In genomic region chr1:87955038-87955437, GRCh38 we compare ENCODE assay signal across 30 cellular contexts.
"Had no signal": no experiment of that assay in that cellular context is flagged by ENCODE, and none has a peak within 500 bp of the region (broad histone marks: within the 10 kb centered on the region; RNA-seq: fewer than 3 reads in every experiment).

No MANE protein-coding gene starts in this region.

- H3K36me3 ChIP-seq: neutrophil, ovary, sigmoid colon, thyroid gland had no signal

- H3K9me3 Mint-ChIP-seq: activated T-cell treated with anti-CD3 and anti-CD28 coated beads, Interleukin-2, amount 50 U/mL, for 72 hours; dendritic cell treated with granulocyte-macrophage colony-stimulating factor and Interleukin-4, amounts not matched to agents 40 ng/mL and 50 ng/mL, for 4 days; endodermal cell; nephron progenitor cell; stimulated activated memory B cell treated with anti-CD40 and anti-IgM and Interleukin-4, amounts not matched to agents 10 μg/mL and 1 μg/mL and 100 μg/mL, for 72 hours; stimulated activated naive CD8-positive, alpha-beta T cell treated with anti-CD3 and anti-CD28 coated beads, Interleukin-15, amount 100 ng/mL, for 72 hours had no signal

- DNase-seq: activated CD4-positive, alpha-beta T cell treated with anti-CD3 and anti-CD28 coated beads for 36 hours; activated CD4-positive, CD25-positive, alpha-beta regulatory T cell; activated CD8-positive, alpha-beta memory T cell treated with anti-CD3 and anti-CD28 coated beads, Interleukin-2, amount 10 ng/mL, durations not matched to agents 7 days and 5 days; activated CD8-positive, alpha-beta T cell treated with anti-CD3 and anti-CD28 coated beads, Interleukin-2, amount 10 ng/mL, durations not matched to agents 7 days and 5 days; activated naive CD4-positive, alpha-beta T cell treated with Interleukin-2 at 50 U/mL for 16 hours; activated T-cell treated with anti-CD3 and anti-CD28 coated beads for 4 hours; activated T-cell treated with anti-CD3 and anti-CD28 coated beads, Interleukin-2, amount 50 U/mL, for 72 hours; anterior cingulate cortex; caudate nucleus; endodermal cell; foreskin fibroblast; head of caudate nucleus; nephron progenitor cell; ovary; retina; sigmoid colon; small intestine; stimulated activated CD4-positive, alpha-beta T cell treated with anti-CD3 and anti-CD28 coated beads, Interleukin-1b, Interleukin-23, amount 100 ng/mL, for 48 hours; stimulated activated CD4-positive, alpha-beta T cell treated with anti-CD3 and anti-CD28 coated beads, Interleukin-4, amount 100 ng/mL, for 4 hours; stimulated activated CD8-positive, alpha-beta memory T cell treated with anti-CD3 and anti-CD28 coated beads, Interleukin-4, amount 100 ng/mL, for 48 hours; stimulated activated naive CD8-positive, alpha-beta T cell treated with anti-CD3 and anti-CD28 coated beads, Interleukin-15, amount 100 ng/mL, for 72 hours; substantia nigra; thyroid gland had no signal

- H3K4me1 Mint-ChIP-seq: activated CD4-positive, alpha-beta T cell treated with anti-CD3 and anti-CD28 coated beads for 36 hours; activated CD8-positive, alpha-beta memory T cell treated with anti-CD3 and anti-CD28 coated beads, Interleukin-2, amount 10 ng/mL, durations not matched to agents 7 days and 5 days; stimulated activated naive CD8-positive, alpha-beta T cell treated with anti-CD3 and anti-CD28 coated beads, Interleukin-15, amount 100 ng/mL, for 72 hours had no signal

- ATAC-seq: activated CD4-positive, alpha-beta T cell treated with anti-CD3 and anti-CD28 coated beads for 36 hours; activated CD8-positive, alpha-beta memory T cell treated with anti-CD3 and anti-CD28 coated beads, Interleukin-2, amount 10 ng/mL, durations not matched to agents 7 days and 5 days; activated CD8-positive, alpha-beta T cell treated with anti-CD3 and anti-CD28 coated beads, Interleukin-2, amount 10 ng/mL, durations not matched to agents 7 days and 5 days; activated T-cell treated with anti-CD3 and anti-CD28 coated beads, Interleukin-2, amount 50 U/mL, for 72 hours; esophagus mucosa; stimulated activated memory B cell treated with anti-CD40 and anti-IgM and Interleukin-4, amounts not matched to agents 10 μg/mL and 1 μg/mL and 100 μg/mL, for 72 hours; stimulated activated naive CD8-positive, alpha-beta T cell treated with anti-CD3 and anti-CD28 coated beads, Interleukin-15, amount 100 ng/mL, for 72 hours had no signal

- H3K27me3 Mint-ChIP-seq: stimulated activated memory B cell treated with anti-CD40 and anti-IgM and Interleukin-4, amounts not matched to agents 10 μg/mL and 1 μg/mL and 100 μg/mL, for 72 hours had no signal

- H3K27ac Mint-ChIP-seq: activated CD4-positive, alpha-beta T cell treated with anti-CD3 and anti-CD28 coated beads for 36 hours; activated CD8-positive, alpha-beta memory T cell treated with anti-CD3 and anti-CD28 coated beads, Interleukin-2, amount 10 ng/mL, durations not matched to agents 7 days and 5 days; activated CD8-positive, alpha-beta T cell treated with anti-CD3 and anti-CD28 coated beads, Interleukin-2, amount 10 ng/mL, durations not matched to agents 7 days and 5 days; activated naive CD8-positive, alpha-beta T cell; activated T-cell treated with anti-CD3 and anti-CD28 coated beads, Interleukin-2, amount 50 U/mL, for 72 hours; dendritic cell treated with granulocyte-macrophage colony-stimulating factor and Interleukin-4, amounts not matched to agents 40 ng/mL and 50 ng/mL, for 4 days; endodermal cell; nephron progenitor cell; progenitor cell of endocrine pancreas; stimulated activated memory B cell treated with anti-CD40 and anti-IgM and Interleukin-4, amounts not matched to agents 10 μg/mL and 1 μg/mL and 100 μg/mL, for 72 hours; stimulated activated naive CD8-positive, alpha-beta T cell treated with anti-CD3 and anti-CD28 coated beads, Interleukin-15, amount 100 ng/mL, for 72 hours had no signal

- H3K36me3 Mint-ChIP-seq: activated CD8-positive, alpha-beta memory T cell treated with anti-CD3 and anti-CD28 coated beads, Interleukin-2, amount 10 ng/mL, durations not matched to agents 7 days and 5 days; activated naive CD8-positive, alpha-beta T cell; brain; stimulated activated memory B cell treated with anti-CD40 and anti-IgM and Interleukin-4, amounts not matched to agents 10 μg/mL and 1 μg/mL and 100 μg/mL, for 72 hours had no signal

- H3K9me3 ChIP-seq: neutrophil, ovary, sigmoid colon, thyroid gland had no signal

- H3K4me3 ChIP-seq: ovary, sigmoid colon, thyroid gland had no signal

- H3K27me3 ChIP-seq: ovary, sigmoid colon, thyroid gland had no signal

- H3K4me3 Mint-ChIP-seq: activated CD4-positive, alpha-beta T cell treated with anti-CD3 and anti-CD28 coated beads for 36 hours; activated CD8-positive, alpha-beta memory T cell treated with anti-CD3 and anti-CD28 coated beads, Interleukin-2, amount 10 ng/mL, durations not matched to agents 7 days and 5 days; activated CD8-positive, alpha-beta T cell treated with anti-CD3 and anti-CD28 coated beads, Interleukin-2, amount 10 ng/mL, durations not matched to agents 7 days and 5 days; activated naive CD8-positive, alpha-beta T cell; activated T-cell treated with anti-CD3 and anti-CD28 coated beads, Interleukin-2, amount 50 U/mL, for 72 hours; dendritic cell treated with granulocyte-macrophage colony-stimulating factor and Interleukin-4, amounts not matched to agents 40 ng/mL and 50 ng/mL, for 4 days; endodermal cell; nephron progenitor cell; stimulated activated memory B cell treated with anti-CD40 and anti-IgM and Interleukin-4, amounts not matched to agents 10 μg/mL and 1 μg/mL and 100 μg/mL, for 72 hours; stimulated activated naive CD8-positive, alpha-beta T cell treated with anti-CD3 and anti-CD28 coated beads, Interleukin-15, amount 100 ng/mL, for 72 hours had no signal

- H3K27ac ChIP-seq: neutrophil, ovary had no signal
